Comparison of ENCODE assay signal across 13 cellular contexts in genomic region chr10:22927163-22927562, GRCh38. TPM values are rescaled to one million over a fixed set of nuclear protein-coding genes. Genes with fewer than 3 reads are reported as not detected.
DNase-seq lines count a peak whose midpoint lies in the region; ATAC-seq, FAIRE-seq and TF ChIP-seq lines count a peak whose summit lies in the region.
"Had no signal": no experiment of that assay in that cellular context is flagged by ENCODE, and none has a peak within 500 bp of the region (broad histone marks: within the 10 kb centered on the region; RNA-seq: fewer than 3 reads in every experiment).

No MANE protein-coding gene starts in this region.

- TF ChIP-seq CTCF in A549 (IDR thresholded peaks at IDR 0.05) (no peak), mucosa of descending colon (IDR thresholded peaks at IDR 0.05) (no peak)

- H3K4me2 ChIP-seq in A549 = peak overlapping the region; percentile 81

- no peak for DNase-seq in A549 (ENCODE audit: low read depth in 1 of 2, low spot score in 1 of 2)
- no peak for DNase-seq in H7
- no peak for DNase-seq in NCI-H69 (lab: John Stamatoyannopoulos, UW)
- DNase-seq in NK-92 (lab: John Stamatoyannopoulos, UW; ENCODE audit: unreplicated experiment) = no peak
- no peak for DNase-seq in mucosa of descending colon
- DNase-seq: cerebellar nuclear complex had no signal

- no peak overlapping the region; the same call in 1 of the 3 replicates for H3K4me3 ChIP-seq in A549
- H3K4me3 ChIP-seq in H7 (ENCODE audit: insufficient read depth, low read depth, low read length) = peak overlapping the region; percentile 50; the same call in 1 of the 2 replicates
- peak overlapping the region; percentile 62 to 70 for H3K4me3 ChIP-seq in duodenal mucosa (ENCODE audit: low read depth in 1 of 2, low read length in 2 of 2)
- H3K4me3 ChIP-seq in mesodermal cell (ENCODE audit: extremely low read depth, insufficient read depth, low read length, poor library complexity, severe bottlenecking) = peak overlapping the region; percentile 42
- no peak overlapping the region for H3K4me3 ChIP-seq in mucosa of descending colon

- H3K9ac ChIP-seq in duodenal mucosa (ENCODE audit: low read depth in 1 of 2, low read length in 2 of 2) = no peak overlapping the region

- H3K36me3 ChIP-seq in H7 (replicated peaks; ENCODE audit: control insufficient read depth, insufficient read depth, low read length) (no peaks in the 10 kb centered on the region), duodenal mucosa (ENCODE audit: control insufficient read depth in 1 of 2, insufficient read depth in 2 of 2, low read length in 2 of 2) (no peaks in the 10 kb centered on the region), mesodermal cell (ENCODE audit: control insufficient read depth, insufficient read depth, low read length) (no peaks in the 10 kb centered on the region), mucosa of descending colon (ENCODE audit: low read depth) (no peaks in the 10 kb centered on the region)
- H3K36me3 ChIP-seq: pancreas had no signal

- WGBS in A549 (ENCODE audit: missing lambda C conversion rate) = 70% methylated on average over 9 of the region's 9 CpGs
- 93 to 96% methylated on average over 9 of the region's 9 CpGs for WGBS in mesodermal cell (ENCODE audit: insufficient coverage in 2 of 2), 2 experiments

- peaks cover 16% of the 10 kb centered on the region for H3K27me3 ChIP-seq in H7 (ENCODE audit: control insufficient read depth, insufficient read depth, low read length)
- H3K27me3 ChIP-seq in duodenal mucosa (ENCODE audit: control insufficient read depth in 1 of 2, insufficient read depth in 2 of 2, low read length in 2 of 2) = peaks cover 0 to 13% of the 10 kb centered on the region in 2 donors
- H3K27me3 ChIP-seq: pancreas had no signal

- H3K4me1 ChIP-seq in A549 (no peaks in the 10 kb centered on the region), duodenal mucosa (ENCODE audit: control insufficient read depth in 1 of 2, insufficient read depth in 2 of 2, low read length in 2 of 2) (peaks cover 13 to 15% of the 10 kb centered on the region in 2 donors), mesodermal cell (ENCODE audit: control insufficient read depth, insufficient read depth, low read length, poor library complexity, severe bottlenecking) (no peaks in the 10 kb centered on the region), mucosa of descending colon (ENCODE audit: low read depth) (no peaks in the 10 kb centered on the region)

- no peak for TF ChIP-seq POLR2A in A549 (IDR thresholded peaks at IDR 0.05; ENCODE audit: low read length)

- H3K9me3 ChIP-seq in A549 (no peaks in the 10 kb centered on the region), duodenal mucosa (ENCODE audit: control insufficient read depth in 1 of 2, low read length in 2 of 2) (peaks cover 0 to 1% of the 10 kb centered on the region in 2 donors), mesodermal cell (ENCODE audit: control insufficient read depth, low read length) (no peaks in the 10 kb centered on the region), mucosa of descending colon (no peaks in the 10 kb centered on the region)
- H3K9me3 ChIP-seq: pancreas had no signal

- intact Hi-C loops in mucosa of descending colon (cut with DNase I, micrococcal nuclease) = no loop called here

- FAIRE-seq in A549 (lab: Jason Lieb, UNC) = no peak
- FAIRE-seq: pancreas had no signal

- no peak overlapping the region for H3K27ac ChIP-seq in A549
- H3K27ac ChIP-seq in duodenal mucosa (ENCODE audit: low read depth, low read length) = no peak overlapping the region
- H3K27ac ChIP-seq in mesodermal cell (ENCODE audit: low read depth, low read length, severe bottlenecking) = peak overlapping the region; percentile 55
- H3K27ac ChIP-seq: HL-60, pancreas had no signal

- POLR2A ChIA-PET in A549 (lab: Yijun Ruan, JAX) = no interaction called here

- CTCF ChIA-PET in A549 (lab: Yijun Ruan, JAX) = interaction anchor here (0.6 to 1.3 kb wide), 2 partner anchors 60 to 192 kb away, joined by 3 to 4 read pairs; no protein-coding TSS in a partner anchor

- TF ChIP-seq EP300 in A549 (IDR thresholded peaks at IDR 0.05) = no peak

- no peak for TF ChIP-seq RAD21 in A549 (conservative IDR thresholded peaks at IDR 0.05 in 1 of 2, IDR thresholded peaks at IDR 0.05 in 1 of 2)

- ATAC-seq in A549 (no peak), mucosa of descending colon (no peak), HG02610 (IDR thresholded peaks at IDR 0.05; ENCODE audit: unreplicated experiment) (no peak)

TF ChIP-seq in A549, 52 proteins besides CTCF, POLR2A, EP300 and RAD21:
- TF ChIP-seq HES2 (IDR thresholded peaks at IDR 0.05) (no peak), POLR2AphosphoS2 (conservative IDR thresholded peaks at IDR 0.05; ENCODE audit: low read length) (no peak), ZNF302 (CRISPR knock-in tag; IDR thresholded peaks at IDR 0.05) (no peak), HOXB5 (CRISPR knock-in tag; IDR thresholded peaks at IDR 0.05) (no peak), RARB (CRISPR knock-in tag; IDR thresholded peaks at IDR 0.05) (no peak), RFX5 (IDR thresholded peaks at IDR 0.05) (no peak), HMGXB4 (CRISPR knock-in tag; IDR thresholded peaks at IDR 0.05; ENCODE audit: borderline replicate concordance) (no peak)

RNA-seq across cellular contexts. Expression of gene ARMC3, which starts 0.7 kb away (rescaled TPM):
- polyA plus RNA-seq in A549 (2011; rRNA removed) (0.28 and 0.59 TPM in 2 replicates), A549 (2017; fragmentation: RNase III; extraction: RNeasy Plus Mini Kit Qiagen cat#74134 plus additional on column Dnase treatment) (0.09 to 0.47 TPM (median 0.30 TPM) in 3 replicates)
- 0.05 and 0.09 TPM in 2 replicates for polyA plus RNA-seq in A549 (2012; cell fraction: cytosol; rRNA removed)
- 0.04 TPM in 2 replicates for polyA plus RNA-seq in A549 (2012; cell fraction: nucleus; rRNA removed)
- 0.17 TPM in 1 of 2 replicates, not detected in the other for polyA minus RNA-seq in A549 (2011; rRNA and poly(A)+ RNA removed)
- total RNA-seq in H7 (2014; rRNA removed; shearing (Covaris generic)) = 0.59 and 0.70 TPM in 2 replicates
- 0.29 TPM for polyA plus RNA-seq in mesodermal cell (2013, experiment 1 of 2)
- polyA plus RNA-seq in mesodermal cell (2013, experiment 2 of 2) = 0.86 TPM
- not detected for total RNA-seq in mucosa of descending colon
- total RNA-seq: left cardiac atrium; T-helper 2 cell treated with Interferon-gamma antibody and Interleukin-4, amounts not matched to agents 100 ng/mL and 5 ng/mL, for 36 hours had no signal

Comparison
In these comparisons a context has a peak if more than half of its experiments do, and no peak if none do; other contexts are left out.
1. H3K4me3 ChIP-seq: peak in H7 (single experiment), duodenal mucosa (2 of 2) and mesodermal cell (single experiment); none in A549 (single experiment) and mucosa of descending colon (single experiment).